Comparison of ENCODE assay signal across 13 cellular contexts in the genomic region with DNA sequence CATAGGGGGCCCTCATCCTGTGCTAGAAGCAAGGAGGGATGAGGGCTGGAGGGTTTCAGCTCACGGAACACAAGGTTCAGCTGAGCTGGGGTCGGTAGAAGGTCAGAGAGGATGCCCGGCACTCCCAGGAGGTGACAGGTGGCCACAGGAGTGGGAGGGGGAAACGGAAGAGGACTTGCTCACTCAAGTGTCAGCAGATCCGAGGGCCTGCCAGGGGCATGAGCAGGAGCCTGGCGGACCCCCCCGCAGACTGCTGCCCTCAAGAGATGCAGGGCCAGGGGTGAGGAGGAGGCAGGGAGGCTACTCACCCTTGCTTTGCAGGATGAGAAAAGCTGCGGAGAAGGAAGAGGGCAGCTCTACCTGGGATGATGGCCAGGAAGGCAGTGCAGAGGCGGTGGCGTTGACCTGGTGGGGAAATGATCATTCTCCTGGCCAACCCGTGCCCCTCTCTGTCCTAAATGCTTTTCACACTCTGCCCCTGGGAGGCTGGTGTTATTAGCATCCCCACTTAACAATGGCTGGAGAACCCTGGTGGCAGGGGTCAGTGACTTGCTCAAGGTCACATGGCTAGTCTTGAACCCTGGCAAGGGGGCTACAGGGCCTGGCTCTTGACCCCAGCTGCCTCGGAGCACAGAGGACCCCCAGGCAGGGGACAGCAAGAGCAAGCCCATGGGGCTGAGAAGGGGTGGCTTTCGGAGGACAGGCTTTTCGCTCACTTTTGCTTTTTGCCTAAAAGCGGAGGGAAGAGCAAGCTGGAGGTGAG. TPM values are rescaled to one million over a fixed set of nuclear protein-coding genes. Genes with fewer than 3 reads are reported as not detected.
DNase-seq lines count a peak whose midpoint lies in the region; ATAC-seq, FAIRE-seq and TF ChIP-seq lines count a peak whose summit lies in the region.
"Had no signal": no experiment of that assay in that cellular context is flagged by ENCODE, and none has a peak within 500 bp of the region (broad histone marks: within the 10 kb centered on the region; RNA-seq: fewer than 3 reads in every experiment).

No MANE protein-coding gene starts in this region.

- no peak overlapping the region for H2BK120ac ChIP-seq in H9 (ENCODE audit: low read depth, low read length, poor library complexity, severe bottlenecking)
- H2BK120ac ChIP-seq in H1 (replicated peaks; ENCODE audit: low read depth, low read length) = no peak overlapping the region

- H3K4me3 Mint-ChIP-seq in H9 (no peak overlapping the region; a peak in 1 of 5 replicates), nephron progenitor cell (no peak overlapping the region)
- H3K4me3 Mint-ChIP-seq: WTC11 had no signal

- H3K4ac ChIP-seq in H9 (ENCODE audit: low read depth, low read length) = no peak overlapping the region
- no peak overlapping the region for H3K4ac ChIP-seq in H1 (replicated peaks; ENCODE audit: insufficient read length, low read depth, low read length)

- H3K56ac ChIP-seq in H9 (ENCODE audit: insufficient read length, low read depth, low read length) (no peak overlapping the region), H1 (replicated peaks; ENCODE audit: insufficient read length, low read depth, low read length) (no peak overlapping the region)

- POLR2A ChIA-PET in H1 (lab: Charles Lee; ENCODE audit: partially characterized antibody) = interaction anchor here (0.8 to 8.3 kb wide), 13 partner anchors 11 to 132 kb away, joined by 3 to 84 read pairs (median 6); partner anchors contain the start of gene CSNK1E

- H2BK15ac ChIP-seq in H9 (ENCODE audit: low read depth, low read length) = no peak overlapping the region
- no peak overlapping the region; the same call in 1 of the 2 replicates for H2BK15ac ChIP-seq in H1 (ENCODE audit: low read length)

- H4K5ac ChIP-seq in H9 (ENCODE audit: insufficient read length, low read depth, low read length) = no peak overlapping the region
- H4K5ac ChIP-seq in H1 (ENCODE audit: insufficient read length, low read depth, low read length) = no peak overlapping the region

- TF ChIP-seq EP300 in H1 (IDR thresholded peaks at IDR 0.05; ENCODE audit: borderline replicate concordance in 1 of 2, low read depth in 2 of 2, low read length in 2 of 2) = no peak

- no peak overlapping the region for H3K14ac ChIP-seq in H9 (ENCODE audit: insufficient read depth, low read length)
- H3K14ac ChIP-seq in H1 (ENCODE audit: insufficient read length) = no peak overlapping the region

- H2AFZ ChIP-seq in H9 (ENCODE audit: low read length) (no peak overlapping the region), H1 (ENCODE audit: low read length) (no peak overlapping the region)

- no peak for TF ChIP-seq CTCF in H9 (conservative IDR thresholded peaks at IDR 0.05)
- no peak for TF ChIP-seq CTCF in H1 (IDR thresholded peaks at IDR 0.05; ENCODE audit: control extremely low read depth in 1 of 3, insufficient read depth in 1 of 3, low read depth in 1 of 3, low read length in 3 of 3)
- no peak for TF ChIP-seq CTCF in nephron progenitor cell (IDR thresholded peaks at IDR 0.05)

- H2BK5ac ChIP-seq in H9 (ENCODE audit: insufficient read length, low read length) (no peak overlapping the region), H1 (ENCODE audit: low read depth, low read length) (peak overlapping the region; percentile 60; the same call in 1 of the 2 replicates)

- H3K27me3 ChIP-seq in BLaER1 = no peaks in the 10 kb centered on the region
- H3K27me3 ChIP-seq in H9 (ENCODE audit: insufficient read depth, low read length) = no peaks in the 10 kb centered on the region
- H3K27me3 ChIP-seq in H1 (replicated peaks in 1 of 4; ENCODE audit: control insufficient read depth in 3 of 4, extremely low read depth in 1 of 4, insufficient read depth in 3 of 4, low read length in 3 of 4) = no peaks in the 10 kb centered on the region

- WGBS in H9 (ENCODE audit: extremely low coverage, insufficient read length, low lambda C conversion rate) = no CpG with 5 or more reads among the region's 15 CpGs
- 82% methylated on average over 15 of the region's 15 CpGs; no CpG with 5 or more reads in 1 of the 2 experiments for WGBS in H1 (ENCODE audit: extremely low coverage in 1 of 2, insufficient coverage in 1 of 2, insufficient read length in 1 of 2, insufficient replicate concordance in 2 of 2, low coverage in 1 of 2, low lambda C conversion rate in 2 of 2, missing lambda C conversion rate in 1 of 2), 2 experiments

- H3K23ac ChIP-seq in H9 (ENCODE audit: insufficient read length, low read depth, low read length) = no peak overlapping the region
- H3K23ac ChIP-seq in H1 (ENCODE audit: insufficient read length) = no peak overlapping the region

- no peak overlapping the region for H2AK5ac ChIP-seq in H9 (ENCODE audit: insufficient read length, low read length)
- H2AK5ac ChIP-seq in H1 (ENCODE audit: low read depth, low read length) = no peak overlapping the region

- ATAC-seq in GM21619 (IDR thresholded peaks at IDR 0.05; ENCODE audit: unreplicated experiment) (no peak), GM18870 (IDR thresholded peaks at IDR 0.05; ENCODE audit: unreplicated experiment) (no peak)
- ATAC-seq: WTC11 had no signal

- H2BK12ac ChIP-seq in H9 (ENCODE audit: insufficient read length, low read depth, low read length) = no peak overlapping the region
- 0 out of 2 replicates have a peak overlapping the region, but pooled peaks have one; percentile 39 for H2BK12ac ChIP-seq in H1 (ENCODE audit: low read depth, low read length)

- H3K36me3 ChIP-seq in BLaER1 (peaks cover 8% of the 10 kb centered on the region; the same call in 1 of the 2 replicates), H1 (ENCODE audit: control insufficient read depth in 2 of 4, insufficient read depth in 4 of 4, low read length in 3 of 4) (no peaks in the 10 kb centered on the region)

- no peak for TF ChIP-seq POLR2A in H1 (IDR thresholded peaks at IDR 0.05; ENCODE audit: control extremely low read depth in 1 of 2, low read depth in 2 of 2, low read length in 2 of 2)

- H4K20me1 ChIP-seq in BLaER1 (no peaks in the 10 kb centered on the region), H9 (ENCODE audit: control insufficient read depth, insufficient read depth, insufficient read length) (no peaks in the 10 kb centered on the region), H1 (replicated peaks in 1 of 2; ENCODE audit: control insufficient read depth in 1 of 2, insufficient read depth in 2 of 2, low read length in 2 of 2) (peaks cover 0 to 14% of the 10 kb centered on the region in 2 experiments)

- H3K23me2 ChIP-seq in H9 (ENCODE audit: insufficient read length, low read depth, low read length, poor library complexity, severe bottlenecking) (no peaks in the 10 kb centered on the region), H1 (ENCODE audit: low read depth, low read length) (no peaks in the 10 kb centered on the region)

- peaks cover 3% of the 10 kb centered on the region for H3K27me3 Mint-ChIP-seq in H9 (ENCODE audit: low read depth)
- H3K27me3 Mint-ChIP-seq in nephron progenitor cell (ENCODE audit: low read depth, poor library complexity) = peaks cover 5% of the 10 kb centered on the region

- H3K36me3 Mint-ChIP-seq in H9 (ENCODE audit: insufficient read depth in 1 of 3, low read depth in 3 of 3) = peaks cover 0 to 7% (median 2%) of the 10 kb centered on the region in 3 experiments; a peak in 4 of 7 replicates
- H3K36me3 Mint-ChIP-seq in nephron progenitor cell (ENCODE audit: low read depth) = no peaks in the 10 kb centered on the region
- H3K36me3 Mint-ChIP-seq: WTC11 had no signal

- peaks cover 46% of the 10 kb centered on the region for H3K4me1 ChIP-seq in BLaER1
- no peaks in the 10 kb centered on the region; the same call in 1 of the 2 replicates for H3K4me1 ChIP-seq in H9 (ENCODE audit: insufficient read depth, low read length)
- H3K4me1 ChIP-seq in H1 (replicated peaks in 1 of 4; ENCODE audit: control insufficient read depth in 3 of 4, insufficient read depth in 4 of 4, low read length in 3 of 4) = peaks cover 0 to 25% (median 4%) of the 10 kb centered on the region in 4 experiments; a peak in 6 of 7 replicates

- H3K79me2 ChIP-seq in H9 (ENCODE audit: insufficient read depth, low read length) (no peaks in the 10 kb centered on the region), H1 (ENCODE audit: control insufficient read depth in 1 of 2, insufficient read depth in 2 of 2, low read length in 2 of 2) (no peaks in the 10 kb centered on the region)

- no peak overlapping the region for H3T11ph ChIP-seq in H9 (ENCODE audit: low read length)

- H3K9ac ChIP-seq in BLaER1 (peak overlapping the region; percentile 61; the same call in 1 of the 2 replicates), H9 (ENCODE audit: extremely low read depth, insufficient read length, low read length) (no peak overlapping the region), H1 (replicated peaks in 1 of 4; ENCODE audit: extremely low read depth in 1 of 4, low read depth in 3 of 4, low read length in 3 of 4) (no peak overlapping the region)

- DNase-seq in H9 (no peak), H1 (ENCODE audit: low read depth in 1 of 2, low spot score in 2 of 2) (peak in 1 of 2 experiments; percentile 51), nephron progenitor cell (peak; percentile 28), NCI-H1417 (lab: John Stamatoyannopoulos, UW) (no peak), HTR-8/SVneo (ENCODE audit: insufficient read length, low spot score) (no peak)
- DNase-seq: anterior cingulate cortex, dermis blood vessel endothelial cell, mesendoderm, MM.1S had no signal

- H3K27ac Mint-ChIP-seq in H9 (peak overlapping the region in 2 of 3 experiments; percentile 58 to 73; a peak in 3 of 7 replicates), nephron progenitor cell (peak overlapping the region; percentile 66)
- H3K27ac Mint-ChIP-seq: WTC11 had no signal

- H3K27ac ChIP-seq in BLaER1 (peak overlapping the region; percentile 66), H9 (ENCODE audit: insufficient read length, low read depth, low read length) (no peak overlapping the region), H1 (ENCODE audit: low read depth, low read length) (no peak overlapping the region)

- peaks cover 0 to 2% of the 10 kb centered on the region in 2 experiments; a peak in 1 of 5 replicates for H3K9me3 Mint-ChIP-seq in H9
- no peaks in the 10 kb centered on the region for H3K9me3 Mint-ChIP-seq in nephron progenitor cell
- H3K9me3 Mint-ChIP-seq: WTC11 had no signal

- CTCF ChIA-PET in H1 (lab: Charles Lee; ENCODE audit: partially characterized antibody) = interaction anchor here (0.7 to 6.7 kb wide), 9 partner anchors 9 to 227 kb away, joined by 3 to 43 read pairs (median 4); no protein-coding TSS in a partner anchor

- H4K91ac ChIP-seq in H9 (ENCODE audit: insufficient read length, low read depth, low read length) (no peak overlapping the region), H1 (replicated peaks; ENCODE audit: insufficient read length, low read length) (peak overlapping the region; percentile 10)

- H3K9me3 ChIP-seq in BLaER1 (no peaks in the 10 kb centered on the region), H9 (ENCODE audit: control insufficient read depth, low read depth, low read length) (no peaks in the 10 kb centered on the region), H1 (ENCODE audit: insufficient read depth in 2 of 2, low read depth in 1 of 2, low read length in 1 of 2) (no peaks in the 10 kb centered on the region)

- H3K4me2 ChIP-seq in BLaER1 = peak overlapping the region; percentile 85
- H3K4me2 ChIP-seq in H9 (ENCODE audit: insufficient read depth, insufficient read length, low read length) = no peak overlapping the region
- no peak overlapping the region for H3K4me2 ChIP-seq in H1 (ENCODE audit: insufficient read depth in 1 of 2, low read depth in 2 of 2, low read length in 2 of 2)

- FAIRE-seq in H1 (lab: Jason Lieb, UNC) = no peak
- no peak for FAIRE-seq in HTR-8/SVneo (lab: Jason Lieb, UNC)

- H3K4me3 ChIP-seq in BLaER1 (no peak overlapping the region), H1 (ENCODE audit: extremely low read depth in 1 of 4, insufficient read depth in 2 of 4, low read depth in 3 of 4, low read length in 4 of 4) (no peak overlapping the region)

- H3K4me1 Mint-ChIP-seq in H9 (peaks cover 30 to 41% of the 10 kb centered on the region in 2 experiments), nephron progenitor cell (peaks cover 41% of the 10 kb centered on the region)

- no peak for TF ChIP-seq RAD21 in H1 (IDR thresholded peaks at IDR 0.05 in 1 of 2, conservative IDR thresholded peaks at IDR 0.05 in 1 of 2; ENCODE audit: low read depth in 2 of 2, low read length in 2 of 2)

- no peak overlapping the region for H2BK20ac ChIP-seq in H9 (ENCODE audit: low read depth, low read length, poor library complexity, severe bottlenecking)
- H2BK20ac ChIP-seq in H1 (ENCODE audit: low read length) = no peak overlapping the region

- H3K79me1 ChIP-seq in H9 (ENCODE audit: insufficient read depth, low read depth, low read length, poor library complexity, severe bottlenecking) (no peaks in the 10 kb centered on the region), H1 (ENCODE audit: low read depth, low read length) (no peaks in the 10 kb centered on the region)

- H4K8ac ChIP-seq in H9 (replicated peaks; ENCODE audit: insufficient read length, low read depth, low read length) (no peak overlapping the region), H1 (ENCODE audit: extremely low read depth, insufficient read depth, low read length) (peak overlapping the region; percentile 20; the same call in 1 of the 2 replicates)

- no peak overlapping the region for H3K18ac ChIP-seq in H9 (ENCODE audit: insufficient read length, low read depth, low read length)
- no peak overlapping the region for H3K18ac ChIP-seq in H1 (ENCODE audit: extremely low read depth, low read length)

RNA-seq across cellular contexts. Expression of gene CSNK1E, which starts 30.1 kb away (rescaled TPM):
- total RNA-seq in H9 (2021) = 230 and 236 TPM in 2 replicates
- total RNA-seq in H1 (2021; fragmentation: NEBNext Ultra II Directional; extraction: Animal tissue kit (Norgen Biotek cat#: 25700)) = 244 and 247 TPM in 2 replicates
- polyA plus RNA-seq in H1 (2011; rRNA removed) = 263 and 387 TPM in 2 replicates
- 335 TPM for polyA plus RNA-seq in H1 (2011; cell fraction: cytosol; rRNA removed)
- 537 TPM for polyA plus RNA-seq in H1 (2011; cell fraction: nucleus; rRNA removed)
- polyA plus RNA-seq in H1 (2012, experiment 1 of 2) = 185 to 231 TPM (median 213 TPM) in 4 replicates
- 133 TPM for polyA plus RNA-seq in H1 (2012, experiment 2 of 2)
- polyA plus RNA-seq in H1 (2013, experiment 1 of 2) = 177 TPM
- polyA plus RNA-seq in H1 (2013, experiment 2 of 2) = 168 TPM
- 183 and 358 TPM in 2 replicates for polyA minus RNA-seq in H1 (2011; rRNA and poly(A)+ RNA removed)
- 170 TPM for polyA minus RNA-seq in H1 (2011; cell fraction: cytosol; rRNA and poly(A)+ RNA removed)
- 213 TPM for polyA minus RNA-seq in H1 (2011; cell fraction: nucleus; rRNA and poly(A)+ RNA removed)
